In genomic region chr1:38835230-38835827, GRCh38 we compare ENCODE assay signal across 8 cellular contexts. TPM values are rescaled to one million over a fixed set of nuclear protein-coding genes. Genes with fewer than 3 reads are reported as not detected.
DNase-seq lines count a peak whose midpoint lies in the region; ATAC-seq and TF ChIP-seq lines count a peak whose summit lies in the region.

No MANE protein-coding gene starts in this region.

- DNase-seq in CD14-positive monocyte (ENCODE audit: low spot score), result no peak
- DNase-seq in NCI-H1105 treated with DMSO at 0.1 percent for 48 hours (lab: John Stamatoyannopoulos, UW), result peak; percentile 89
- DNase-seq in SIG-M5 treated with dmso at 0.1 percent for 504 hours (lab: John Stamatoyannopoulos, UW; ENCODE audit: unreplicated experiment), result peak; percentile 83
- DNase-seq in MCF 10A (ENCODE audit: unreplicated experiment), result peak; percentile 86
- DNase-seq in iris pigment epithelial cell (ENCODE audit: low read depth), result peak; percentile 86
- peak; percentile 60 for DNase-seq in stimulated activated CD4-positive, alpha-beta T cell treated with anti-CD3 and anti-CD28 coated beads, Interleukin-4, amount 100 ng/mL, for 24 hours

- H3K27ac Mint-ChIP-seq in CD14-positive monocyte (no peak overlapping the region), MCF 10A (ENCODE audit: low read depth, unreplicated experiment) (no peak overlapping the region)

- POLR2A ChIA-PET in MCF 10A (lab: Yijun Ruan, JAX), result interaction anchor here (0.6 to 1.9 kb wide), 7 partner anchors 9 to 823 kb away, joined by 3 to 16 read pairs (median 3); partner anchors contain the start of gene UTP11

- H3K27me3 Mint-ChIP-seq in CD14-positive monocyte (ENCODE audit: low read depth in 3 of 3) (peaks cover 0 to 2% (median 0%) of the 10 kb centered on the region in 3 donors), MCF 10A (ENCODE audit: insufficient read depth, unreplicated experiment) (peaks cover 11% of the 10 kb centered on the region)

- no TSS peak for BruUV-seq in MCF 10A (replicated peaks; lab: Mats Ljungman, UMichigan)

- peak; percentile 83 for TF ChIP-seq CTCF in CD14-positive monocyte (IDR thresholded peaks at IDR 0.05)
- TF ChIP-seq CTCF in MCF 10A (IDR thresholded peaks at IDR 0.05; ENCODE audit: unreplicated experiment), result peak; percentile 70

- H3K36me3 Mint-ChIP-seq in CD14-positive monocyte (peaks cover 25 to 33% of the 10 kb centered on the region in 2 donors), MCF 10A (ENCODE audit: insufficient read depth, unreplicated experiment) (peaks cover 28% of the 10 kb centered on the region)

- H3K9me3 Mint-ChIP-seq in CD14-positive monocyte (no peaks in the 10 kb centered on the region), MCF 10A (ENCODE audit: unreplicated experiment) (no peaks in the 10 kb centered on the region)

- H3K4me3 Mint-ChIP-seq in CD14-positive monocyte, result no peak overlapping the region
- H3K4me3 Mint-ChIP-seq in MCF 10A (ENCODE audit: unreplicated experiment), result no peak overlapping the region

- intact Hi-C loops in CD14-positive monocyte (cut with micrococcal nuclease) (loop anchor here (10.0 kb wide), 2 partner anchors 791 to 811 kb away; partner anchors contain the start of gene POU3F1 (in 1 of the 2)), MCF 10A (cut with micrococcal nuclease) (loop anchor here (1.0 to 10.0 kb wide), 5 partner anchors 251 to 941 kb away; no protein-coding TSS in a partner anchor)

- CTCF ChIA-PET in MCF 10A (lab: Yijun Ruan, JAX), result interaction anchor here (0.5 to 1.9 kb wide), 19 partner anchors 10 to 1155 kb away, joined by 3 to 26 read pairs (median 4); partner anchors contain the start of gene UTP11

- ATAC-seq in GM19351 (IDR thresholded peaks at IDR 0.05; ENCODE audit: unreplicated experiment) (peak; percentile 54), GM21786 (IDR thresholded peaks at IDR 0.05; ENCODE audit: unreplicated experiment) (no peak)

- H3K4me1 Mint-ChIP-seq in CD14-positive monocyte, result peaks cover 48% of the 10 kb centered on the region
- peaks cover 6% of the 10 kb centered on the region for H3K4me1 Mint-ChIP-seq in MCF 10A (ENCODE audit: insufficient read depth, unreplicated experiment)

RNA-seq across cellular contexts. Expression of gene RRAGC, which starts 24.2 kb away (rescaled TPM):
- 1 to 10 TPM; 6.6 to 8.0 TPM for polyA plus RNA-seq in CD14-positive monocyte
- 23.3 and 40.6 TPM in 2 replicates for total RNA-seq in MCF 10A (2022)

RNA-seq across cellular contexts. Expression of gene MYCBP, which starts 37.8 kb away (rescaled TPM):
- polyA plus RNA-seq in CD14-positive monocyte, result 10 to 100 TPM; 77.2 to 92.3 TPM
- total RNA-seq in MCF 10A (2022), result 16.1 and 18.9 TPM in 2 replicates

RNA-seq across cellular contexts. Expression of gene GJA9, which starts 46.1 kb away (rescaled TPM):
- polyA plus RNA-seq in CD14-positive monocyte, result not detected
- not detected in 2 replicates for total RNA-seq in MCF 10A (2022)
